Comparison of ENCODE assay signal across 9 cellular contexts in the genomic region with DNA sequence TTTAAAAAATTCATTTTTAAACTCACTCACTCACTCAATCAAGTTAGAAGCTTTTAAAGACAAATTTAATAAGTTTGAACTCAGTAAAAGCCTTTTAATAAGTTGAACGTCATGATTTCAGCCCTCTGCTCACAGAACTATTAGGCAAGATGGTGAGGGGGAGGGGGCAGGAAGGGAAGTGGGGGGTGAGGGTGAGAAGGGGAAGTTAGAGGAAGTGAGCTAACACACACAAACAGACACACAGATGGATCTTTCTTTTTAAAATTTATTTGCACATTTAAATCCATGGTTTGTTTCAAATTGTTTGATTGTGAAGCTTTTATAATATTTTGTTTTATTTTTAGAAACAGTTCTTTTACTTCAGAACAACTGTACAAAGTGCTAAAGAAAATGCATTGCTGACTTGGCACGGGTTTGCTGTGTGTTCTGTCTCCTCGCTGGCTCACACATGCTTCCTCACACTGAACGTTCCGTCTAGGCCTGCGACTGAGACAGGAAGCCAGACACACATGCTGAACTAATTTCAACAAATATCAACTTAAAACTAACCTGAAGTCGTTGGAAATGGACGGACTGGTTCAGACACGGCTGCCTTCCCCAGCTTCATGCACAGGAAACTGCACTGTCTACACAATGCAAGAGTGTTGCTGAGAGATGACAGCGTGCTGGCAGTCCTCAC. TPM values are rescaled to one million over a fixed set of nuclear protein-coding genes. Genes with fewer than 3 reads are reported as not detected.
DNase-seq lines count a peak whose midpoint lies in the region; ATAC-seq and TF ChIP-seq lines count a peak whose summit lies in the region.
"Had no signal": no experiment of that assay in that cellular context is flagged by ENCODE, and none has a peak within 500 bp of the region (broad histone marks: within the 10 kb centered on the region; RNA-seq: fewer than 3 reads in every experiment).

No MANE protein-coding gene starts in this region.

- no peaks in the 10 kb centered on the region for H3K9me3 ChIP-seq in neutrophil

- TF ChIP-seq CTCF in epithelial cell of esophagus (IDR thresholded peaks at IDR 0.05; ENCODE audit: insufficient read depth, low read depth, low read length, missing control alignments): no peak
- no peak for TF ChIP-seq CTCF in neutrophil (IDR thresholded peaks at IDR 0.05)
- no peak for TF ChIP-seq CTCF in type B pancreatic cell (conservative IDR thresholded peaks at IDR 0.05)

- H3K4me1 ChIP-seq in neutrophil (ENCODE audit: control insufficient read depth in 1 of 2, insufficient read depth in 1 of 2, low read depth in 1 of 2, low read length in 1 of 2): peaks cover 38 to 44% of the 10 kb centered on the region in 2 experiments

- peak overlapping the region; percentile 47 to 94 (median 86) for H3K27ac Mint-ChIP-seq in IgD-negative memory B cell
- H3K27ac Mint-ChIP-seq in type B pancreatic cell: no peak overlapping the region

- H3K27ac ChIP-seq in neutrophil: peak overlapping the region; percentile 97
- H3K27ac ChIP-seq: KMS-11 had no signal

- DNase-seq in activated CD4-positive, alpha-beta T cell treated with anti-CD3 and anti-CD28 coated beads, Interleukin-2, amount 50 U/mL, for 48 hours: peak; percentile 37 to 49
- DNase-seq in epithelial cell of esophagus (ENCODE audit: low read depth) (peak; percentile 42), GM19240 (ENCODE audit: insufficient read length, low spot score) (no peak), putamen (ENCODE audit: low spot score) (no peak), type B pancreatic cell (ENCODE audit: extremely low spot score, unreplicated experiment) (no peak)

- H3K4me3 Mint-ChIP-seq in IgD-negative memory B cell (peak overlapping the region; percentile 30 to 85 (median 74)), type B pancreatic cell (no peak overlapping the region)

- peaks cover 16% of the 10 kb centered on the region for H3K27me3 Mint-ChIP-seq in IgD-negative memory B cell
- peaks cover 5% of the 10 kb centered on the region for H3K27me3 Mint-ChIP-seq in type B pancreatic cell

- H3K4me3 ChIP-seq in epithelial cell of esophagus (ENCODE audit: low read length) (no peak overlapping the region), neutrophil (ENCODE audit: low read depth in 1 of 2, low read length in 1 of 2) (peak overlapping the region; percentile 51 to 66)

- H3K4me1 Mint-ChIP-seq in IgD-negative memory B cell (peaks cover 9 to 26% (median 13%) of the 10 kb centered on the region in 3 donors), type B pancreatic cell (ENCODE audit: unreplicated experiment) (peaks cover 8% of the 10 kb centered on the region)

- ATAC-seq in HG02840 (IDR thresholded peaks at IDR 0.05; ENCODE audit: low FRiP score, unreplicated experiment): no peak

- H3K9me3 Mint-ChIP-seq in IgD-negative memory B cell: peaks cover 4 to 5% (median 5%) of the 10 kb centered on the region in 3 donors
- peaks cover 6% of the 10 kb centered on the region for H3K9me3 Mint-ChIP-seq in type B pancreatic cell

- no peaks in the 10 kb centered on the region for H3K36me3 ChIP-seq in neutrophil

- H3K36me3 Mint-ChIP-seq in IgD-negative memory B cell: peaks cover 2% of the 10 kb centered on the region
- no peaks in the 10 kb centered on the region for H3K36me3 Mint-ChIP-seq in type B pancreatic cell

- H3K27me3 ChIP-seq in neutrophil: peaks cover 12% of the 10 kb centered on the region

RNA-seq across cellular contexts. Expression of gene ZBP1, which starts 7.9 kb away (rescaled TPM):
- 29.6 TPM for polyA plus RNA-seq in IgD-negative memory B cell
- total RNA-seq in type B pancreatic cell (ENCODE audit: low replicate concordance): not detected in 2 replicates

Comparison
In these comparisons a context has a peak if more than half of its experiments do, and no peak if none do; other contexts are left out.
1. DNase-seq: peak in activated CD4-positive, alpha-beta T cell treated with anti-CD3 and anti-CD28 coated beads, Interleukin-2, amount 50 U/mL, for 48 hours (2 of 2) and epithelial cell of esophagus (single experiment); none in GM19240 (single experiment), putamen (single experiment) and type B pancreatic cell (single experiment).